1 cellular context compared by ENCODE assay signal in genomic region chrX:136779346-136779781, GRCh38.
TF ChIP-seq lines count a peak whose summit lies in the region.

No MANE protein-coding gene starts in this region.

TF ChIP-seq in GM12878, 131 proteins besides CTCF, POLR2A, EP300 and RAD21 (continued from another document and continues in another):
- TF ChIP-seq CUX1 (IDR thresholded peaks at IDR 0.05; ENCODE audit: insufficient replicate concordance, low read depth, low read length) (no peak), EZH2 (IDR thresholded peaks at IDR 0.05; ENCODE audit: borderline replicate concordance, control insufficient read depth, low read depth, low read length) (no peak), CBX3 (IDR thresholded peaks at IDR 0.05; ENCODE audit: borderline replicate concordance, low read depth) (no peak), ZSCAN29 (IDR thresholded peaks at IDR 0.05) (no peak), ZBTB11 (CRISPR knock-in tag; IDR thresholded peaks at IDR 0.05) (no peak), CHD1 (IDR thresholded peaks at IDR 0.05; ENCODE audit: low read depth, low read length) (no peak), FOXK2 (IDR thresholded peaks at IDR 0.05) (no peak), NFXL1 (IDR thresholded peaks at IDR 0.05; ENCODE audit: borderline replicate concordance) (no peak), HDAC2 (IDR thresholded peaks at IDR 0.05) (no peak), ZNF217 (IDR thresholded peaks at IDR 0.05) (no peak), FOXM1 (IDR thresholded peaks at IDR 0.05; ENCODE audit: low read depth, low read length) (no peak), RFX5 (IDR thresholded peaks at IDR 0.05; ENCODE audit: low read depth, low read length) (no peak), JUND (IDR thresholded peaks at IDR 0.05; ENCODE audit: low read depth, low read length) (no peak), SP1 (IDR thresholded peaks at IDR 0.05; ENCODE audit: low read depth, low read length) (no peak), SREBF1 (IDR thresholded peaks at IDR 0.05; ENCODE audit: low read length) (no peak), MEF2B (IDR thresholded peaks at IDR 0.05; ENCODE audit: partially characterized antibody, poor library complexity, severe bottlenecking) (no peak), ZNF384 (IDR thresholded peaks at IDR 0.05; ENCODE audit: borderline replicate concordance, low read depth, low read length) (no peak), ZBED1 (IDR thresholded peaks at IDR 0.05; ENCODE audit: borderline replicate concordance) (no peak), MXI1 (IDR thresholded peaks at IDR 0.05; ENCODE audit: low read depth, low read length) (no peak), ELK1 (IDR thresholded peaks at IDR 0.05; ENCODE audit: low read depth, low read length) (no peak), STAT1 (conservative IDR thresholded peaks at IDR 0.05) (no peak), NBN (IDR thresholded peaks at IDR 0.05) (no peak), RAD51 (IDR thresholded peaks at IDR 0.05) (no peak), JUNB (IDR thresholded peaks at IDR 0.05) (no peak), RUNX3 (IDR thresholded peaks at IDR 0.05; ENCODE audit: low read length) (peak; percentile 25), IKZF2 (IDR thresholded peaks at IDR 0.05) (peak in 1 of 2 experiments; percentile 13; a peak in 1 of 4 replicates), NR2C1 (IDR thresholded peaks at IDR 0.05) (0 out of 2 replicates have a peak, but pooled peaks have one; percentile 3), RCOR1 (conservative IDR thresholded peaks at IDR 0.05; ENCODE audit: low read depth, low read length) (no peak), MTA3 (IDR thresholded peaks at IDR 0.05; ENCODE audit: borderline replicate concordance, low read length) (no peak), ZNF207 (IDR thresholded peaks at IDR 0.05; ENCODE audit: borderline replicate concordance) (no peak), CBFB (IDR thresholded peaks at IDR 0.05; ENCODE audit: low read depth) (no peak), TCF3 (IDR thresholded peaks at IDR 0.05; ENCODE audit: borderline replicate concordance, insufficient read depth, low read depth, low read length) (no peak), TCF12 (IDR thresholded peaks at IDR 0.05; ENCODE audit: low read depth, low read length) (no peak), ATF7 (IDR thresholded peaks at IDR 0.05; ENCODE audit: low read depth) (no peak), MYC (IDR thresholded peaks at IDR 0.05; ENCODE audit: insufficient read depth, insufficient read length, insufficient replicate concordance, low read length, severe bottlenecking) (no peak), TAF1 (IDR thresholded peaks at IDR 0.05; ENCODE audit: borderline replicate concordance, low read depth, low read length) (peak; percentile 34; the same call in 1 of the 2 replicates), NRF1 (conservative IDR thresholded peaks at IDR 0.05; ENCODE audit: low read depth, low read length) (no peak), NKRF (conservative IDR thresholded peaks at IDR 0.05) (no peak), TBL1XR1 (IDR thresholded peaks at IDR 0.05; ENCODE audit: low read depth, low read length) (no peak), POLR2AphosphoS5 (IDR thresholded peaks at IDR 0.05; ENCODE audit: low read length) (0 out of 2 replicates have a peak, but pooled peaks have one; percentile 25), EGR1 (IDR thresholded peaks at IDR 0.05; ENCODE audit: borderline replicate concordance in 1 of 2, low read depth in 2 of 2, low read length in 2 of 2) (no peak), KDM1A (IDR thresholded peaks at IDR 0.05; ENCODE audit: borderline replicate concordance) (no peak), POLR2AphosphoS2 (IDR thresholded peaks at IDR 0.05; ENCODE audit: low read depth, low read length) (no peak), TCF7 (IDR thresholded peaks at IDR 0.05; ENCODE audit: borderline replicate concordance) (no peak), CREM (IDR thresholded peaks at IDR 0.05; ENCODE audit: low read depth) (peak; percentile 26; the same call in 1 of the 2 replicates), BHLHE40 (IDR thresholded peaks at IDR 0.05; ENCODE audit: borderline replicate concordance in 1 of 2, low read depth in 2 of 2, low read length in 1 of 2) (no peak), SREBF2 (IDR thresholded peaks at IDR 0.05; ENCODE audit: low read length) (no peak), ESRRA (IDR thresholded peaks at IDR 0.05; ENCODE audit: low read length) (no peak), SIX5 (IDR thresholded peaks at IDR 0.05; ENCODE audit: low read depth, low read length, severe bottlenecking) (no peak), DPF2 (IDR thresholded peaks at IDR 0.05) (no peak), GABPA (IDR thresholded peaks at IDR 0.05; ENCODE audit: low read depth) (peak; percentile 59; the same call in 1 of the 2 replicates), WRNIP1 (IDR thresholded peaks at IDR 0.05; ENCODE audit: borderline replicate concordance, low read depth, low read length) (no peak), HDAC6 (IDR thresholded peaks at IDR 0.05; ENCODE audit: unreplicated experiment) (no peak), NR2C2 (IDR thresholded peaks at IDR 0.05; ENCODE audit: borderline replicate concordance, control insufficient read depth, insufficient read length, low read depth) (no peak)
- TF ChIP-seq, protein P1, sequence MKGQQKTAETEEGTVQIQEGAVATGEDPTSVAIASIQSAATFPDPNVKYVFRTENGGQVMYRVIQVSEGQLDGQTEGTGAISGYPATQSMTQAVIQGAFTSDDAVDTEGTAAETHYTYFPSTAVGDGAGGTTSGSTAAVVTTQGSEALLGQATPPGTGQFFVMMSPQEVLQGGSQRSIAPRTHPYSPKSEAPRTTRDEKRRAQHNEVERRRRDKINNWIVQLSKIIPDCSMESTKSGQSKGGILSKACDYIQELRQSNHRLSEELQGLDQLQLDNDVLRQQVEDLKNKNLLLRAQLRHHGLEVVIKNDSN (IDR thresholded peaks at IDR 0.05; ENCODE audit: borderline replicate concordance, extremely low read length, insufficient read depth, low read depth, low read length) = no peak
- TF ChIP-seq, protein P2, sequence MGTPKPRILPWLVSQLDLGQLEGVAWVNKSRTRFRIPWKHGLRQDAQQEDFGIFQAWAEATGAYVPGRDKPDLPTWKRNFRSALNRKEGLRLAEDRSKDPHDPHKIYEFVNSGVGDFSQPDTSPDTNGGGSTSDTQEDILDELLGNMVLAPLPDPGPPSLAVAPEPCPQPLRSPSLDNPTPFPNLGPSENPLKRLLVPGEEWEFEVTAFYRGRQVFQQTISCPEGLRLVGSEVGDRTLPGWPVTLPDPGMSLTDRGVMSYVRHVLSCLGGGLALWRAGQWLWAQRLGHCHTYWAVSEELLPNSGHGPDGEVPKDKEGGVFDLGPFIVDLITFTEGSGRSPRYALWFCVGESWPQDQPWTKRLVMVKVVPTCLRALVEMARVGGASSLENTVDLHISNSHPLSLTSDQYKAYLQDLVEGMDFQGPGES (IDR thresholded peaks at IDR 0.05) = no peak
- TF ChIP-seq, protein P3, sequence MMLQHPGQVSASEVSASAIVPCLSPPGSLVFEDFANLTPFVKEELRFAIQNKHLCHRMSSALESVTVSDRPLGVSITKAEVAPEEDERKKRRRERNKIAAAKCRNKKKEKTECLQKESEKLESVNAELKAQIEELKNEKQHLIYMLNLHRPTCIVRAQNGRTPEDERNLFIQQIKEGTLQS (IDR thresholded peaks at IDR 0.05; ENCODE audit: borderline replicate concordance, extremely low read depth, low read depth, low read length) = no peak
- TF ChIP-seq, protein P4, sequence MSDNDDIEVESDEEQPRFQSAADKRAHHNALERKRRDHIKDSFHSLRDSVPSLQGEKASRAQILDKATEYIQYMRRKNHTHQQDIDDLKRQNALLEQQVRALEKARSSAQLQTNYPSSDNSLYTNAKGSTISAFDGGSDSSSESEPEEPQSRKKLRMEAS (IDR thresholded peaks at IDR 0.05; ENCODE audit: low read depth, low read length) = no peak
